ENCODE assay signal across 21 cellular contexts in genomic region chr13:94236876-94237275, GRCh38.
DNase-seq lines count a peak whose midpoint lies in the region; ATAC-seq, FAIRE-seq and TF ChIP-seq lines count a peak whose summit lies in the region.
"Had no signal": no experiment of that assay in that cellular context is flagged by ENCODE, and none has a peak within 500 bp of the region (broad histone marks: within the 10 kb centered on the region; RNA-seq: fewer than 3 reads in every experiment).

No MANE protein-coding gene starts in this region.

- H3K36me3 Mint-ChIP-seq in activated CD4-positive, alpha-beta T cell treated with anti-CD3 and anti-CD28 coated beads, Interleukin-2, amount 10 ng/mL, durations not matched to agents 24 days and 14 days (ENCODE audit: low read depth), result no peaks in the 10 kb centered on the region
- no peaks in the 10 kb centered on the region for H3K36me3 Mint-ChIP-seq in activated naive CD8-positive, alpha-beta T cell treated with anti-CD3 and anti-CD28 coated beads for 36 hours
- H3K36me3 Mint-ChIP-seq: natural killer cell treated with Interleukin-12 subunit alpha and Interleukin-12 subunit beta and Interleukin-15 and Interleukin-18, amount 100 ng/mL, for 72 hours had no signal

- no peaks in the 10 kb centered on the region for H3K9me3 ChIP-seq in osteoblast (ENCODE audit: low read depth, low read length)
- H3K9me3 ChIP-seq: prostate gland, upper lobe of left lung had no signal

- intact Hi-C loops in activated CD4-positive, alpha-beta T cell treated with anti-CD3 and anti-CD28 coated beads, Interleukin-2, amount 10 ng/mL, durations not matched to agents 24 days and 14 days (cut with micrococcal nuclease), result loop anchor here (2.0 to 10.0 kb wide), 4 partner anchors 80 to 378 kb away; no protein-coding TSS in a partner anchor

- H3K27ac ChIP-seq in osteoblast (ENCODE audit: low read depth, low read length), result no peak overlapping the region
- H3K27ac ChIP-seq: prostate gland, upper lobe of left lung had no signal

- no peaks in the 10 kb centered on the region for H3K79me2 ChIP-seq in osteoblast (ENCODE audit: insufficient read depth, low read length)

- no peak overlapping the region for H3K4me3 Mint-ChIP-seq in activated CD4-positive, alpha-beta T cell treated with anti-CD3 and anti-CD28 coated beads, Interleukin-2, amount 10 ng/mL, durations not matched to agents 24 days and 14 days
- no peak overlapping the region for H3K4me3 Mint-ChIP-seq in activated naive CD8-positive, alpha-beta T cell treated with anti-CD3 and anti-CD28 coated beads for 36 hours
- H3K4me3 Mint-ChIP-seq: CD4-positive, alpha-beta T cell; endodermal cell; natural killer cell treated with Interleukin-12 subunit alpha and Interleukin-12 subunit beta and Interleukin-15 and Interleukin-18, amount 100 ng/mL, for 72 hours had no signal

- ATAC-seq in HG03432 (IDR thresholded peaks at IDR 0.05; ENCODE audit: unreplicated experiment), result peak; percentile 51
- ATAC-seq in GM18873 (IDR thresholded peaks at IDR 0.05; ENCODE audit: low FRiP score, unreplicated experiment), result no peak
- no peak for ATAC-seq in HG03097 (IDR thresholded peaks at IDR 0.05; ENCODE audit: low FRiP score, unreplicated experiment)
- ATAC-seq: natural killer cell treated with Interleukin-12 subunit alpha and Interleukin-12 subunit beta and Interleukin-15 and Interleukin-18, amount 100 ng/mL, for 72 hours had no signal

- H3K9me3 Mint-ChIP-seq in activated CD4-positive, alpha-beta T cell treated with anti-CD3 and anti-CD28 coated beads, Interleukin-2, amount 10 ng/mL, durations not matched to agents 24 days and 14 days, result no peaks in the 10 kb centered on the region
- no peaks in the 10 kb centered on the region for H3K9me3 Mint-ChIP-seq in activated naive CD8-positive, alpha-beta T cell treated with anti-CD3 and anti-CD28 coated beads for 36 hours
- H3K9me3 Mint-ChIP-seq: CD4-positive, alpha-beta T cell; endodermal cell; natural killer cell treated with Interleukin-12 subunit alpha and Interleukin-12 subunit beta and Interleukin-15 and Interleukin-18, amount 100 ng/mL, for 72 hours had no signal

- FAIRE-seq in urothelium cell line (lab: Jason Lieb, UNC), result no peak
- FAIRE-seq: HTR-8/SVneo had no signal

- peaks cover 29% of the 10 kb centered on the region for H3K4me1 Mint-ChIP-seq in activated CD4-positive, alpha-beta T cell treated with anti-CD3 and anti-CD28 coated beads, Interleukin-2, amount 10 ng/mL, durations not matched to agents 24 days and 14 days
- H3K4me1 Mint-ChIP-seq in activated naive CD8-positive, alpha-beta T cell treated with anti-CD3 and anti-CD28 coated beads for 36 hours, result peaks cover 44% of the 10 kb centered on the region

- peak; percentile 61 for DNase-seq in activated CD4-positive, alpha-beta T cell treated with anti-CD3 and anti-CD28 coated beads, Interleukin-2, amount 10 ng/mL, durations not matched to agents 24 days and 14 days
- no peak for DNase-seq in activated CD4-positive, alpha-beta T cell treated with anti-CD3 and anti-CD28 coated beads for 48 hours
- peak; percentile 5 for DNase-seq in activated naive CD8-positive, alpha-beta T cell treated with anti-CD3 and anti-CD28 coated beads for 36 hours
- DNase-seq in osteoblast (ENCODE audit: insufficient read length, low spot score, missing footprints), result no peak
- DNase-seq in urothelium cell line (ENCODE audit: low spot score), result no peak
- DNase-seq: CD4-positive, alpha-beta T cell; DMS53; endodermal cell; H7; islet precursor cell; mammary epithelial cell; NCI-H2029; NCI-H510A treated with DMSO at 0.1 percent for 48 hours; Right ventricle myocardium superior; upper lobe of left lung had no signal

- no peaks in the 10 kb centered on the region for H3K27me3 ChIP-seq in osteoblast (ENCODE audit: insufficient read depth, low read length)
- H3K27me3 ChIP-seq: upper lobe of left lung had no signal

- H3K36me3 ChIP-seq in osteoblast (ENCODE audit: insufficient read depth, low read length), result no peaks in the 10 kb centered on the region
- H3K36me3 ChIP-seq: prostate gland, upper lobe of left lung had no signal

- no peak overlapping the region for H3K4me3 ChIP-seq in osteoblast (ENCODE audit: insufficient read depth, low read length)
- H3K4me3 ChIP-seq: prostate gland, upper lobe of left lung had no signal

- H3K27me3 Mint-ChIP-seq in activated CD4-positive, alpha-beta T cell treated with anti-CD3 and anti-CD28 coated beads, Interleukin-2, amount 10 ng/mL, durations not matched to agents 24 days and 14 days, result no peaks in the 10 kb centered on the region
- H3K27me3 Mint-ChIP-seq in activated naive CD8-positive, alpha-beta T cell treated with anti-CD3 and anti-CD28 coated beads for 36 hours, result no peaks in the 10 kb centered on the region
- H3K27me3 Mint-ChIP-seq: CD4-positive, alpha-beta T cell had no signal

- H3K4me1 ChIP-seq in osteoblast (ENCODE audit: insufficient read depth, low read length), result peaks cover 31% of the 10 kb centered on the region
- H3K4me1 ChIP-seq: prostate gland, upper lobe of left lung had no signal

- H2AFZ ChIP-seq in osteoblast (ENCODE audit: low read length), result no peak overlapping the region

- peak overlapping the region; percentile 26 for H3K4me2 ChIP-seq in osteoblast (ENCODE audit: insufficient read depth, low read length)

- peak overlapping the region; percentile 14 for H3K27ac Mint-ChIP-seq in activated CD4-positive, alpha-beta T cell treated with anti-CD3 and anti-CD28 coated beads, Interleukin-2, amount 10 ng/mL, durations not matched to agents 24 days and 14 days
- H3K27ac Mint-ChIP-seq in activated naive CD8-positive, alpha-beta T cell treated with anti-CD3 and anti-CD28 coated beads for 36 hours, result peak overlapping the region; percentile 36
- H3K27ac Mint-ChIP-seq: CD4-positive, alpha-beta T cell; endodermal cell; natural killer cell treated with Interleukin-12 subunit alpha and Interleukin-12 subunit beta and Interleukin-15 and Interleukin-18, amount 100 ng/mL, for 72 hours had no signal

- no peak for TF ChIP-seq CTCF in osteoblast (IDR thresholded peaks at IDR 0.05; ENCODE audit: extremely low read depth, low read depth, low read length)

- no peaks in the 10 kb centered on the region for H4K20me1 ChIP-seq in osteoblast (ENCODE audit: insufficient read depth, low read length)

Comparison
In these comparisons a context has a peak if more than half of its experiments do, and no peak if none do; other contexts are left out.
1. DNase-seq: peak in activated CD4-positive, alpha-beta T cell treated with anti-CD3 and anti-CD28 coated beads, Interleukin-2, amount 10 ng/mL, durations not matched to agents 24 days and 14 days (single experiment) and activated naive CD8-positive, alpha-beta T cell treated with anti-CD3 and anti-CD28 coated beads for 36 hours (single experiment); none in activated CD4-positive, alpha-beta T cell treated with anti-CD3 and anti-CD28 coated beads for 48 hours (single experiment), osteoblast (single experiment) and urothelium cell line (single experiment).